ENCODE assay signal across 12 cellular contexts in genomic region chr6:33695451-33695855, GRCh38. TPM values are rescaled to one million over a fixed set of nuclear protein-coding genes. Genes with fewer than 3 reads are reported as not detected.
DNase-seq lines count a peak whose midpoint lies in the region; ATAC-seq, FAIRE-seq and TF ChIP-seq lines count a peak whose summit lies in the region.
"Had no signal": no experiment of that assay in that cellular context is flagged by ENCODE, and none has a peak within 500 bp of the region (broad histone marks: within the 10 kb centered on the region; RNA-seq: fewer than 3 reads in every experiment).

No MANE protein-coding gene starts in this region.

- peaks cover 4% of the 10 kb centered on the region for H4K20me1 ChIP-seq in astrocyte (ENCODE audit: insufficient read depth, low read length)
- H4K20me1 ChIP-seq in neural progenitor cell (ENCODE audit: low read depth), result peaks cover 14% of the 10 kb centered on the region

- H3K4me1 ChIP-seq in astrocyte (ENCODE audit: insufficient read depth, low read length) (peaks cover 49% of the 10 kb centered on the region), neural progenitor cell (peaks cover 3% of the 10 kb centered on the region)

- no peaks in the 10 kb centered on the region for H3K79me2 ChIP-seq in astrocyte (ENCODE audit: insufficient read depth, low read length)
- peaks cover 6% of the 10 kb centered on the region for H3K79me2 ChIP-seq in neural progenitor cell (ENCODE audit: low read depth)

- peak; percentile 46 for DNase-seq in AG10803 (ENCODE audit: low read depth)
- peak; percentile 91 for DNase-seq in MG63
- DNase-seq in astrocyte (ENCODE audit: low read depth), result no peak
- DNase-seq in memory B cell (ENCODE audit: low spot score in 2 of 2), result no peak
- DNase-seq in GM13977 (ENCODE audit: low spot score), result no peak
- no peak for DNase-seq in neural progenitor cell (ENCODE audit: low spot score)
- no peak for DNase-seq in kidney glomerular epithelial cell (lab: John Stamatoyannopoulos, UW)
- DNase-seq: endodermal cell, small intestine had no signal

- H3K27ac Mint-ChIP-seq in astrocyte (ENCODE audit: unreplicated experiment) (no peak overlapping the region), memory B cell (peak overlapping the region; percentile 89), neural progenitor cell (no peak overlapping the region)

- H3K9me3 ChIP-seq in MG63, result no peaks in the 10 kb centered on the region
- H3K9me3 ChIP-seq in astrocyte (ENCODE audit: insufficient read depth, low read depth, low read length), result no peaks in the 10 kb centered on the region
- no peaks in the 10 kb centered on the region for H3K9me3 ChIP-seq in neural progenitor cell (ENCODE audit: low read depth)
- H3K9me3 ChIP-seq: thoracic aorta had no signal

- H3K4me1 Mint-ChIP-seq in astrocyte (ENCODE audit: low read depth, unreplicated experiment) (peaks cover 26% of the 10 kb centered on the region), memory B cell (peaks cover 51% of the 10 kb centered on the region), neural progenitor cell (peaks cover 20% of the 10 kb centered on the region)

- H3K4me2 ChIP-seq in astrocyte (ENCODE audit: low read length) (no peak overlapping the region), neural progenitor cell (no peak overlapping the region)
- H3K4me2 ChIP-seq: KMS-11 had no signal

- no peak for TF ChIP-seq CTCF in AG10803 (conservative IDR thresholded peaks at IDR 0.05; ENCODE audit: low read length)
- TF ChIP-seq CTCF in astrocyte (IDR thresholded peaks at IDR 0.05; ENCODE audit: insufficient read depth, low read depth, low read length), result no peak
- TF ChIP-seq CTCF in GM13977 (IDR thresholded peaks at IDR 0.05; ENCODE audit: extremely low read depth, insufficient read depth, missing control alignments), result no peak
- TF ChIP-seq CTCF in neural progenitor cell (IDR thresholded peaks at IDR 0.05), result no peak

- ATAC-seq in memory B cell (ENCODE audit: low read depth), result no peak
- ATAC-seq in GM21576 (IDR thresholded peaks at IDR 0.05; ENCODE audit: unreplicated experiment), result no peak

- H2AFZ ChIP-seq in astrocyte (ENCODE audit: low read depth, low read length) (no peak overlapping the region), neural progenitor cell (replicated peaks) (no peak overlapping the region)

- peaks cover 38% of the 10 kb centered on the region for H3K36me3 ChIP-seq in MG63
- no peaks in the 10 kb centered on the region for H3K36me3 ChIP-seq in astrocyte (ENCODE audit: insufficient read depth, low read length)
- peaks cover 7% of the 10 kb centered on the region for H3K36me3 ChIP-seq in neural progenitor cell

- peak overlapping the region; percentile 69 for H3K9ac ChIP-seq in astrocyte (ENCODE audit: low read length)
- no peak overlapping the region for H3K9ac ChIP-seq in neural progenitor cell
- H3K9ac ChIP-seq: KMS-11 had no signal

- H3K27ac ChIP-seq in astrocyte (ENCODE audit: low read depth, low read length), result peak overlapping the region; percentile 58
- H3K27ac ChIP-seq in neural progenitor cell, result no peak overlapping the region
- H3K27ac ChIP-seq: KMS-11, thoracic aorta had no signal

- H3F3A ChIP-seq in neural progenitor cell (ENCODE audit: low read depth), result peaks cover 9% of the 10 kb centered on the region

- in situ Hi-C loops in GM13977 (cut with MboI; ENCODE audit: low pct_unique_long_range_greater_than_20kb, low sequenced_read_pairs, unreplicated experiment), result no loop called here

- H3K27me3 Mint-ChIP-seq in astrocyte (ENCODE audit: low read depth, unreplicated experiment) (no peaks in the 10 kb centered on the region), memory B cell (no peaks in the 10 kb centered on the region), neural progenitor cell (ENCODE audit: insufficient read depth, low read depth) (peaks cover 4% of the 10 kb centered on the region)

- H3K36me3 Mint-ChIP-seq in astrocyte (ENCODE audit: low read depth, unreplicated experiment) (peaks cover 12% of the 10 kb centered on the region), memory B cell (peaks cover 14% of the 10 kb centered on the region), neural progenitor cell (peaks cover 15% of the 10 kb centered on the region)

- no peak for FAIRE-seq in astrocyte (lab: Jason Lieb, UNC)
- FAIRE-seq: small intestine had no signal

- H3K4me3 ChIP-seq in AG10803 (ENCODE audit: low read length) (no peak overlapping the region), MG63 (no peak overlapping the region), astrocyte (ENCODE audit: insufficient read depth, low read depth, low read length) (no peak overlapping the region), neural progenitor cell (no peak overlapping the region)
- H3K4me3 ChIP-seq: thoracic aorta had no signal

- no peaks in the 10 kb centered on the region for H3K9me3 Mint-ChIP-seq in astrocyte (ENCODE audit: unreplicated experiment)
- H3K9me3 Mint-ChIP-seq in memory B cell, result no peaks in the 10 kb centered on the region
- no peaks in the 10 kb centered on the region for H3K9me3 Mint-ChIP-seq in neural progenitor cell
- H3K9me3 Mint-ChIP-seq: endodermal cell had no signal

- H3K4me3 Mint-ChIP-seq in astrocyte (ENCODE audit: unreplicated experiment) (no peak overlapping the region), memory B cell (no peak overlapping the region), neural progenitor cell (no peak overlapping the region)
- H3K4me3 Mint-ChIP-seq: endodermal cell had no signal

- H3K27me3 ChIP-seq in MG63 (no peaks in the 10 kb centered on the region), astrocyte (ENCODE audit: insufficient read depth, low read length) (no peaks in the 10 kb centered on the region), neural progenitor cell (no peaks in the 10 kb centered on the region)

RNA-seq across cellular contexts. Expression of gene UQCC2, which starts 16.0 kb away (rescaled TPM):
- 10.8 and 36.4 TPM in 2 replicates for total RNA-seq in MG63 (2014; rRNA removed; shearing (Covaris generic); ENCODE audit: low replicate concordance)
- 70.2 and 79.1 TPM in 2 replicates for total RNA-seq in astrocyte
- 47.7 and 95.9 TPM in 2 replicates for total RNA-seq in neural progenitor cell (ENCODE audit: low replicate concordance)

RNA-seq across cellular contexts. Expression of gene IP6K3, which starts 51.3 kb away (rescaled TPM):
- total RNA-seq in MG63 (2014; rRNA removed; shearing (Covaris generic); ENCODE audit: low replicate concordance), result not detected in 2 replicates
- total RNA-seq in astrocyte, result 4.5 and 4.6 TPM in 2 replicates
- 2.9 and 4.6 TPM in 2 replicates for total RNA-seq in neural progenitor cell (ENCODE audit: low replicate concordance)
- total RNA-seq: endodermal cell had no signal

Comparison
In these comparisons a context has a peak if more than half of its experiments do, and no peak if none do; other contexts are left out.
1. DNase-seq: peak in AG10803 (single experiment) and MG63 (single experiment); none in astrocyte (single experiment), memory B cell (0 of 2), GM13977 (single experiment), neural progenitor cell (single experiment) and kidney glomerular epithelial cell (single experiment).